In the genomic region with DNA sequence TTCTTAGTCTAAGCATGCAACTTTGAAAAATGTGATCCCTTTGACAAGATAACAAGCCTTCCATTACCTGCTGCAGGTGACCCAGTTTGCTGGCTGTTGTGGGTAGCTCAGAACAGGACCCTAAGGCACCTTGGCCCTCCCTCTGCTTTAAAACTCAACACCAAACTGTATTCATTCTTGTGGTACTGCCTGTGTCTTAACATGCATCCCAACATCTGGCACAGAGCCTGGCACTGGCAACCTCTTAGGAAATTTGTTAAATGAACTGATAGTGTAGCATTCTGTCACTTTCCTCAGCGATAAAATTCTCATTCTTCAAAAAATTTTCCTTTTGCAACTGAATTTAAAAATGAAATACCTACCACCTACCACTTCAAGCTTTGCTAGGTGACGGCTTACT, we compare ENCODE assay signal across 16 cellular contexts.
"Had no signal": no experiment of that assay in that cellular context is flagged by ENCODE, and none has a peak within 500 bp of the region (broad histone marks: within the 10 kb centered on the region; RNA-seq: fewer than 3 reads in every experiment).

No MANE protein-coding gene starts in this region.

- H3K9me3 ChIP-seq: suprapubic skin, upper lobe of left lung had no signal

- H3K27ac ChIP-seq: suprapubic skin, upper lobe of left lung, VCaP had no signal

- H3K27me3 ChIP-seq: suprapubic skin, upper lobe of left lung had no signal

- FAIRE-seq: astrocyte had no signal

- H3K4me3 ChIP-seq: suprapubic skin, upper lobe of left lung had no signal

- H3K4me1 ChIP-seq: upper lobe of left lung had no signal

- ATAC-seq: activated T-cell treated with anti-CD3 and anti-CD28 coated beads, Interleukin-2, amount 50 U/mL, for 72 hours; effector memory CD8-positive, alpha-beta T cell; natural killer cell; stimulated activated naive CD8-positive, alpha-beta T cell treated with anti-CD3 and anti-CD28 coated beads, Interleukin-15, Interleukin-2, amounts not matched to agents 100 U/mL and 50 U/mL, for 24 hours; T-cell had no signal

- H3K36me3 ChIP-seq: suprapubic skin had no signal

- DNase-seq: activated CD4-positive, alpha-beta memory T cell treated with anti-CD3 and anti-CD28 coated beads for 36 hours; activated CD8-positive, alpha-beta memory T cell treated with anti-CD3 and anti-CD28 coated beads, Interleukin-2, amount 50 U/mL, for 4 hours; activated T-cell treated with anti-CD3 and anti-CD28 coated beads, Interleukin-2, amount 50 U/mL, for 72 hours; effector memory CD8-positive, alpha-beta T cell; erythroblast; foreskin melanocyte; natural killer cell; stimulated activated CD4-positive, alpha-beta T cell treated with anti-CD3 and anti-CD28 coated beads, Interleukin-4, amount 100 ng/mL, for 1 hour; stimulated activated CD8-positive, alpha-beta memory T cell treated with anti-CD3 and anti-CD28 coated beads, Interleukin-4, amount 100 ng/mL, for 48 hours; stimulated activated naive CD8-positive, alpha-beta T cell treated with anti-CD3 and anti-CD28 coated beads, Interleukin-15, Interleukin-2, amounts not matched to agents 100 U/mL and 50 U/mL, for 24 hours; T-cell; T1000; upper lobe of left lung had no signal
